1 cellular context compared by ENCODE assay signal in the genomic region with DNA sequence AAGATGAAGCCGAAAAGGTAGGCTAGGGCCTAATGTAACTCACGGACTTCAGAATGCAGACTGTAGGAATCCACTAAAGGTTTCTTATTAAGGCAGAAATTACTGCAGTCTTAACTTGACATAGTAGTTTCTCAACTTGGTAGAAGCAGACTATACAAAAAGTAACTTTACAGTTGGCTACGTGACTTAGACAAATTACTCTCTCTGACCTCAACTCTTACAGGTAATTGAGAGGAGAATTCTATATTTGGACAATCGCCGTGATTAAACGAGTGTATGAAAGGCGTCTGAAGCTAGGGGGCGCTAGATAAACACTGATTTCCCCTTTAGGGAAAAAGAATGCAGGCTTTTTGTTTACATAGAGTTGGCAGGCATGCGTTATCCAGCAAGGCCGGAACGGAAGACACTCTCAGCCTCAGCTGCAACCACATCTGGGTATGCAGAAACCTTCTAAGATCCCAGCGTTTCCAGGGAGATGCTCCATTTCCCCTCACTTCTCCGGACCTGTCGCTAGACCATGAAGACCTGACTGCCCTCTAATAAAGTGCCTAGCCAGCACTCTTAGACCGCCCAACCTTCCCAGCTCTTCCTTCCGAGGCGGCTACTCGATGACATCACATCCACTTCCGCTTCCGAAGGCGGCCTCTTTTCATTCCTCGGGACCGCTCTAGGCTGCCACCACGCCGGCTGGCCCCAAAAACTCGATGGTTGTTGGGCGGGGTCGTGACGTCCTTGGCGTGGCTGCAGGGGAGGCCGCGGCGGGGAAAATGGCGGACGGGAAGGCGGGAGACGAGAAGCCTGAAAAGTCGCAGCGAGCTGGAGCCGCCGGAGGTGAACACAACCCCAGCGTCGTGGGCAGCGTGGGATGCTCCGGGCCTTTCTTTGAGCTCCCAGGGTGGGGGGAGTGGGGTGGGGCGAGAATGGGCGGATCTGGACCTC.
A peak's percentile ranks its signal among the peaks of the same experiment; 100 is the strongest.
TF ChIP-seq lines count a peak whose summit lies in the region.

Gene PCNP, plus strand, starts transcription at position 732 of the 939 bp plus-strand sequence. Its CDS starts 36 bp downstream, at position 768.

TF ChIP-seq in HepG2, 621 proteins besides CTCF, POLR2A, EP300 and RAD21 (continued from another document and continues in another):
- TF ChIP-seq ZNF687 (CRISPR knock-in tag; IDR thresholded peaks at IDR 0.05) = peak; percentile 85
- 0 out of 2 replicates have a peak, but pooled peaks have one; percentile 11 for TF ChIP-seq ISL2 (CRISPR knock-in tag; IDR thresholded peaks at IDR 0.05)
- no peak for TF ChIP-seq ZNF670 (CRISPR knock-in tag; IDR thresholded peaks at IDR 0.05; ENCODE audit: borderline replicate concordance)
- no peak for TF ChIP-seq HNRNPUL1 (IDR thresholded peaks at IDR 0.05; ENCODE audit: low read depth, low read length)
- TF ChIP-seq ZNF761 (CRISPR knock-in tag; conservative IDR thresholded peaks at IDR 0.05) = 0 out of 2 replicates have a peak, but pooled peaks have one; percentile 21
- TF ChIP-seq SPEN (CRISPR knock-in tag; IDR thresholded peaks at IDR 0.05; ENCODE audit: low read depth) = peak; percentile 97
- TF ChIP-seq ZNF75D (CRISPR knock-in tag; IDR thresholded peaks at IDR 0.05; ENCODE audit: borderline replicate concordance) = no peak
- TF ChIP-seq NFE2 (CRISPR knock-in tag; IDR thresholded peaks at IDR 0.05) = no peak
- TF ChIP-seq PCBP2 (optimal IDR thresholded peaks at IDR 0.05; ENCODE audit: low read depth, low read length, poor library complexity, severe bottlenecking) = no peak
- TF ChIP-seq MEF2D (CRISPR knock-in tag; IDR thresholded peaks at IDR 0.05) = 0 out of 2 replicates have a peak, but pooled peaks have one; percentile 9
- TF ChIP-seq ZNF678 (CRISPR knock-in tag; IDR thresholded peaks at IDR 0.05) = no peak
- 0 out of 2 replicates have a peak, but pooled peaks have one; percentile 20 for TF ChIP-seq ZFP36L1 (CRISPR knock-in tag; IDR thresholded peaks at IDR 0.05)
- TF ChIP-seq ZSCAN29 (CRISPR knock-in tag; conservative IDR thresholded peaks at IDR 0.05) = no peak
- TF ChIP-seq ZNF34 (CRISPR knock-in tag; IDR thresholded peaks at IDR 0.05; ENCODE audit: borderline replicate concordance) = no peak
- TF ChIP-seq POGZ (CRISPR knock-in tag; IDR thresholded peaks at IDR 0.05) = peak; percentile 96
- TF ChIP-seq ZBTB1 (CRISPR knock-in tag; IDR thresholded peaks at IDR 0.05; ENCODE audit: borderline replicate concordance) = no peak
- TF ChIP-seq TRAFD1 (CRISPR knock-in tag; IDR thresholded peaks at IDR 0.05; ENCODE audit: borderline replicate concordance) = no peak
- no peak for TF ChIP-seq TEAD2 (CRISPR knock-in tag; IDR thresholded peaks at IDR 0.05)
- TF ChIP-seq, protein P1, sequence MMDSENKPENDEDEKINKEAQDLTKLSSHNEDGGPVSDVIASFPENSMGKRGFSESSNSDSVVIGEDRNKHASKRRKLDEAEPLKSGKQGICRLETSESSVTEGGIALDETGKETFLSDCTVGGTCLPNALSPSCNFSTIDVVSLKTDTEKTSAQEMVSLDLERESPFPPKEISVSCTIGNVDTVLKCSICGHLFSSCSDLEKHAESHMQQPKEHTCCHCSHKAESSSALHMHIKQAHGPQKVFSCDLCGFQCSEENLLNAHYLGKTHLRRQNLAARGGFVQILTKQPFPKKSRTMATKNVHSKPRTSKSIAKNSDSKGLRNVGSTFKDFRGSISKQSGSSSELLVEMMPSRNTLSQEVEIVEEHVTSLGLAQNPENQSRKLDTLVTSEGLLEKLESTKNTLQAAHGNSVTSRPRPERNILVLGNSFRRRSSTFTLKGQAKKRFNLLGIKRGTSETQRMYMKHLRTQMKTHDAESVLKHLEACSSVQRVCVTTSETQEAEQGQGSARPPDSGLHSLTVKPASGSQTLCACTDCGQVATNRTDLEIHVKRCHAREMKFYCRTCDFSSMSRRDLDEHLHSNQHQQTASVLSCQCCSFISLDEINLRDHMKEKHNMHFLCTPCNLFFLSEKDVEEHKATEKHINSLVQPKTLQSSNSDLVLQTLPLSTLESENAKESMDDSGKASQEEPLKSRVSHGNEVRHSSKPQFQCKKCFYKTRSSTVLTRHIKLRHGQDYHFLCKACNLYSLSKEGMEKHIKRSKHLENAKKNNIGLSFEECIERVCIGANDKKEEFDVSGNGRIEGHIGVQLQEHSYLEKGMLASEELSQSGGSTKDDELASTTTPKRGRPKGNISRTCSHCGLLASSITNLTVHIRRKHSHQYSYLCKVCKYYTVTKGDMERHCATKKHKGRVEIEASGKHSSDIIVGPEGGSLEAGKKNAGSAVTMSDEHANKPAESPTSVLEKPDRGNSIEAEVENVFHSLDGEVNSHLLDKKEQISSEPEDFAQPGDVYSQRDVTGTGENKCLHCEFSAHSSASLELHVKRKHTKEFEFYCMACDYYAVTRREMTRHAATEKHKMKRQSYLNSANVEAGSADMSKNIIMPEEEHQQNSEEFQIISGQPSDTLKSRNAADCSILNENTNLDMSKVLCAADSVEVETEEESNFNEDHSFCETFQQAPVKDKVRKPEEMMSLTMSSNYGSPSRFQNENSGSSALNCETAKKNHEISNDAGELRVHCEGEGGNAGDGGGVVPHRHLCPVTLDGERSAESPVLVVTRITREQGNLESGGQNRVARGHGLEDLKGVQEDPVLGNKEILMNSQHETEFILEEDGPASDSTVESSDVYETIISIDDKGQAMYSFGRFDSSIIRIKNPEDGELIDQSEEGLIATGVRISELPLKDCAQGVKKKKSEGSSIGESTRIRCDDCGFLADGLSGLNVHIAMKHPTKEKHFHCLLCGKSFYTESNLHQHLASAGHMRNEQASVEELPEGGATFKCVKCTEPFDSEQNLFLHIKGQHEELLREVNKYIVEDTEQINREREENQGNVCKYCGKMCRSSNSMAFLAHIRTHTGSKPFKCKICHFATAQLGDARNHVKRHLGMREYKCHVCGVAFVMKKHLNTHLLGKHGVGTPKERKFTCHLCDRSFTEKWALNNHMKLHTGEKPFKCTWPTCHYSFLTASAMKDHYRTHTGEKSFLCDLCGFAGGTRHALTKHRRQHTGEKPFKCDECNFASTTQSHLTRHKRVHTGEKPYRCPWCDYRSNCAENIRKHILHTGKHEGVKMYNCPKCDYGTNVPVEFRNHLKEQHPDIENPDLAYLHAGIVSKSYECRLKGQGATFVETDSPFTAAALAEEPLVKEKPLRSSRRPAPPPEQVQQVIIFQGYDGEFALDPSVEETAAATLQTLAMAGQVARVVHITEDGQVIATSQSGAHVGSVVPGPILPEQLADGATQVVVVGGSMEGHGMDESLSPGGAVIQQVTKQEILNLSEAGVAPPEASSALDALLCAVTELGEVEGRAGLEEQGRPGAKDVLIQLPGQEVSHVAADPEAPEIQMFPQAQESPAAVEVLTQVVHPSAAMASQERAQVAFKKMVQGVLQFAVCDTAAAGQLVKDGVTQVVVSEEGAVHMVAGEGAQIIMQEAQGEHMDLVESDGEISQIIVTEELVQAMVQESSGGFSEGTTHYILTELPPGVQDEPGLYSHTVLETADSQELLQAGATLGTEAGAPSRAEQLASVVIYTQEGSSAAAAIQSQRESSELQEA (CRISPR knock-in tag; IDR thresholded peaks at IDR 0.05; ENCODE audit: not compliant biosample characterization) = peak; percentile 74
- TF ChIP-seq SAFB2 (CRISPR knock-in tag; IDR thresholded peaks at IDR 0.05; ENCODE audit: borderline replicate concordance, low read depth) = no peak; the same call in 1 of the 2 replicates
- no peak for TF ChIP-seq ZFP90 (CRISPR knock-in tag; IDR thresholded peaks at IDR 0.05; ENCODE audit: borderline replicate concordance)
- peak; percentile 88 for TF ChIP-seq ZMYM4 (CRISPR knock-in tag; IDR thresholded peaks at IDR 0.05)
- TF ChIP-seq RAD51 (IDR thresholded peaks at IDR 0.05; ENCODE audit: borderline replicate concordance) = no peak
- no peak for TF ChIP-seq ZNF773 (CRISPR knock-in tag; IDR thresholded peaks at IDR 0.05; ENCODE audit: borderline replicate concordance)
- TF ChIP-seq ZNF563 (CRISPR knock-in tag; IDR thresholded peaks at IDR 0.05) = 0 out of 2 replicates have a peak, but pooled peaks have one; percentile 30
- TF ChIP-seq, protein P2, sequence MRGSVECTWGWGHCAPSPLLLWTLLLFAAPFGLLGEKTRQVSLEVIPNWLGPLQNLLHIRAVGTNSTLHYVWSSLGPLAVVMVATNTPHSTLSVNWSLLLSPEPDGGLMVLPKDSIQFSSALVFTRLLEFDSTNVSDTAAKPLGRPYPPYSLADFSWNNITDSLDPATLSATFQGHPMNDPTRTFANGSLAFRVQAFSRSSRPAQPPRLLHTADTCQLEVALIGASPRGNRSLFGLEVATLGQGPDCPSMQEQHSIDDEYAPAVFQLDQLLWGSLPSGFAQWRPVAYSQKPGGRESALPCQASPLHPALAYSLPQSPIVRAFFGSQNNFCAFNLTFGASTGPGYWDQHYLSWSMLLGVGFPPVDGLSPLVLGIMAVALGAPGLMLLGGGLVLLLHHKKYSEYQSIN (CRISPR knock-in tag; IDR thresholded peaks at IDR 0.05; ENCODE audit: borderline replicate concordance) = no peak
- TF ChIP-seq, protein P3, sequence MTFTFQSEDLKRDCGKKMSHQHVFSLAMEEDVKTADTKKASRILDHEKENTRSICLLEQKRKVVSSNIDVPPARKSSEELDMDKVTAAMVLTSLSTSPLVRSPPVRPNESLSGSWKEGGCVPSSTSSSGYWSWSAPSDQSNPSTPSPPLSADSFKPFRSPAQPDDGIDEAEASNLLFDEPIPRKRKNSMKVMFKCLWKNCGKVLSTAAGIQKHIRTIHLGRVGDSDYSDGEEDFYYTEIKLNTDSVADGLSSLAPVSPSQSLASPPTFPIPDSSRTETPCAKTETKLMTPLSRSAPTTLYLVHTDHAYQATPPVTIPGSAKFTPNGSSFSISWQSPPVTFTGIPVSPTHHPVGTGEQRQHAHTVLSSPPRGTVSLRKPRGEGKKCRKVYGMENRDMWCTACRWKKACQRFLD (CRISPR knock-in tag; IDR thresholded peaks at IDR 0.05; ENCODE audit: borderline replicate concordance) = no peak; the same call in 1 of the 2 replicates
- no peak for TF ChIP-seq DNMT1 (CRISPR knock-in tag; IDR thresholded peaks at IDR 0.05)
- TF ChIP-seq NFKB2 (CRISPR knock-in tag; IDR thresholded peaks at IDR 0.05; ENCODE audit: borderline replicate concordance) = 0 out of 2 replicates have a peak, but pooled peaks have one; percentile 65
- TF ChIP-seq, protein P4, sequence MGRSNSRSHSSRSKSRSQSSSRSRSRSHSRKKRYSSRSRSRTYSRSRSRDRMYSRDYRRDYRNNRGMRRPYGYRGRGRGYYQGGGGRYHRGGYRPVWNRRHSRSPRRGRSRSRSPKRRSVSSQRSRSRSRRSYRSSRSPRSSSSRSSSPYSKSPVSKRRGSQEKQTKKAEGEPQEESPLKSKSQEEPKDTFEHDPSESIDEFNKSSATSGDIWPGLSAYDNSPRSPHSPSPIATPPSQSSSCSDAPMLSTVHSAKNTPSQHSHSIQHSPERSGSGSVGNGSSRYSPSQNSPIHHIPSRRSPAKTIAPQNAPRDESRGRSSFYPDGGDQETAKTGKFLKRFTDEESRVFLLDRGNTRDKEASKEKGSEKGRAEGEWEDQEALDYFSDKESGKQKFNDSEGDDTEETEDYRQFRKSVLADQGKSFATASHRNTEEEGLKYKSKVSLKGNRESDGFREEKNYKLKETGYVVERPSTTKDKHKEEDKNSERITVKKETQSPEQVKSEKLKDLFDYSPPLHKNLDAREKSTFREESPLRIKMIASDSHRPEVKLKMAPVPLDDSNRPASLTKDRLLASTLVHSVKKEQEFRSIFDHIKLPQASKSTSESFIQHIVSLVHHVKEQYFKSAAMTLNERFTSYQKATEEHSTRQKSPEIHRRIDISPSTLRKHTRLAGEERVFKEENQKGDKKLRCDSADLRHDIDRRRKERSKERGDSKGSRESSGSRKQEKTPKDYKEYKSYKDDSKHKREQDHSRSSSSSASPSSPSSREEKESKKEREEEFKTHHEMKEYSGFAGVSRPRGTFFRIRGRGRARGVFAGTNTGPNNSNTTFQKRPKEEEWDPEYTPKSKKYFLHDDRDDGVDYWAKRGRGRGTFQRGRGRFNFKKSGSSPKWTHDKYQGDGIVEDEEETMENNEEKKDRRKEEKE (IDR thresholded peaks at IDR 0.05) = no peak
- TF ChIP-seq MAZ (IDR thresholded peaks at IDR 0.05; ENCODE audit: borderline replicate concordance, low read depth, low read length) = no peak
- TF ChIP-seq MAZ (CRISPR knock-in tag; IDR thresholded peaks at IDR 0.05; ENCODE audit: low read depth) = peak; percentile 51; the same call in 1 of the 2 replicates
- TF ChIP-seq ATRX (CRISPR knock-in tag; IDR thresholded peaks at IDR 0.05; ENCODE audit: borderline replicate concordance) = no peak
